ENCODE assay signal across 25 cellular contexts in the genomic region with DNA sequence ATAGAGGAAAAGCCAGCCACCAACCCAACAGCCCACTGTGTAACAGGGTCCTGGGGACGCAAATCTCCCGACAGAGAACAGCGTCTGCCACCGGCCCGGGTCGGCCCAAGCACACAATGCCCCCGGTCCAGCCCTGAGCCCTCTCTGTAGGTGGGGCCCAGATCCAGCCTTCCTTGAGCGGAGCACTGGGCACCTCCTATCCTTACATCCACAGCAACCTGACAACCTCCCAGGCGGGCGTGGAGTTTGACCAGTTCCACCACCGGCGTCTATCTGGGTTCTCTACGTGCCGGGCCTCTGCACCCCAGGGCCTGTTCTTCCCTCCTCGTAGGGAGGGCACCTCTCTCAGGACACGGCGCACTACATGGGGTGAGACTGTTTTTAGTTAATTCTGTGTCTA. TPM values are rescaled to one million over a fixed set of nuclear protein-coding genes. Genes with fewer than 3 reads are reported as not detected.
DNase-seq lines count a peak whose midpoint lies in the region; ATAC-seq and TF ChIP-seq lines count a peak whose summit lies in the region.
"Had no signal": no experiment of that assay in that cellular context is flagged by ENCODE, and none has a peak within 500 bp of the region (broad histone marks: within the 10 kb centered on the region; RNA-seq: fewer than 3 reads in every experiment).

No MANE protein-coding gene starts in this region.

- H3K36me3 Mint-ChIP-seq in GM23338 (ENCODE audit: low read depth) (peaks cover 19% of the 10 kb centered on the region), nephron (ENCODE audit: low read depth) (peaks cover 40% of the 10 kb centered on the region)

- POLR2A ChIA-PET in PC-3 (lab: Charles Lee; ENCODE audit: unreplicated experiment), result no interaction called here

- CTCF ChIA-PET in PC-3 (lab: Charles Lee), result no interaction called here

- H3K79me2 ChIP-seq in GM23338 (replicated peaks; ENCODE audit: insufficient read depth) (peaks cover 6% of the 10 kb centered on the region; the same call in 1 of the 2 replicates), PC-3 (ENCODE audit: low read length) (no peaks in the 10 kb centered on the region)
- H3K79me2 ChIP-seq: hepatocyte had no signal

- no peak overlapping the region for H3K27ac ChIP-seq in GM23338 (ENCODE audit: low read depth)
- H3K27ac ChIP-seq in PC-3 (ENCODE audit: low read length), result no peak overlapping the region
- H3K27ac ChIP-seq in stomach smooth muscle (ENCODE audit: low read length), result peak overlapping the region; percentile 80
- H3K27ac ChIP-seq: hepatocyte, VCaP had no signal

- no peaks in the 10 kb centered on the region for H3K27me3 ChIP-seq in GM23338 (ENCODE audit: insufficient read depth)
- no peaks in the 10 kb centered on the region for H3K27me3 ChIP-seq in PC-3 (ENCODE audit: low read length)
- H3K27me3 ChIP-seq in stomach smooth muscle (ENCODE audit: control insufficient read depth in 1 of 2, insufficient read depth in 2 of 2, low read length in 2 of 2), result no peaks in the 10 kb centered on the region
- H3K27me3 ChIP-seq: esophagus squamous epithelium, hepatocyte, stomach, transverse colon had no signal

- H3K9me3 Mint-ChIP-seq in GM23338 (no peaks in the 10 kb centered on the region), nephron (no peaks in the 10 kb centered on the region)
- H3K9me3 Mint-ChIP-seq: activated CD4-positive, alpha-beta T cell treated with anti-CD3 and anti-CD28 coated beads, Interleukin-2, amount 10 ng/mL, durations not matched to agents 24 days and 14 days; activated T-cell treated with anti-CD3 and anti-CD28 coated beads, Interleukin-2, amount 50 U/mL, for 72 hours; CD4-positive, CD25-positive, alpha-beta regulatory T cell had no signal

- H4K20me1 ChIP-seq in GM23338 (replicated peaks; ENCODE audit: insufficient read depth) (peaks cover 5% of the 10 kb centered on the region), PC-3 (ENCODE audit: low read length) (no peaks in the 10 kb centered on the region)

- intact Hi-C loops in PC-3 (cut with micrococcal nuclease), result no loop called here

- no peak overlapping the region for H3K9ac ChIP-seq in PC-3 (ENCODE audit: low read length)
- no peak overlapping the region for H3K9ac ChIP-seq in stomach smooth muscle (ENCODE audit: low read length in 2 of 2)

- H3K4me3 ChIP-seq in GM23338, result no peak overlapping the region
- no peak overlapping the region for H3K4me3 ChIP-seq in PC-3 (ENCODE audit: low read length)
- H3K4me3 ChIP-seq in stomach smooth muscle (ENCODE audit: low read length in 2 of 2), result no peak overlapping the region
- H3K4me3 ChIP-seq: esophagus squamous epithelium, hepatocyte, skin epidermis, stomach, transverse colon had no signal

- H3K27me3 Mint-ChIP-seq in GM23338 (ENCODE audit: insufficient read depth, low read depth, poor library complexity), result peaks cover 11% of the 10 kb centered on the region
- H3K27me3 Mint-ChIP-seq in nephron (ENCODE audit: low read depth), result peaks cover 3% of the 10 kb centered on the region
- H3K27me3 Mint-ChIP-seq: activated CD4-positive, alpha-beta T cell treated with anti-CD3 and anti-CD28 coated beads, Interleukin-2, amount 10 ng/mL, durations not matched to agents 24 days and 14 days had no signal

- no peaks in the 10 kb centered on the region for H3K9me2 ChIP-seq in GM23338 (ENCODE audit: insufficient read depth)
- no peaks in the 10 kb centered on the region for H3K9me2 ChIP-seq in PC-3 (replicated peaks; ENCODE audit: low read length)

- peaks cover 14% of the 10 kb centered on the region; the same call in 1 of the 2 replicates for H3K36me3 ChIP-seq in GM23338 (ENCODE audit: insufficient read depth)
- peaks cover 20% of the 10 kb centered on the region; the same call in 1 of the 2 replicates for H3K36me3 ChIP-seq in PC-3 (ENCODE audit: low read depth, low read length)
- H3K36me3 ChIP-seq in stomach smooth muscle (ENCODE audit: control insufficient read depth in 2 of 2, insufficient read depth in 2 of 2, low read length in 2 of 2), result peaks cover 6 to 7% of the 10 kb centered on the region in 2 donors

- TSS peak; percentile 16 for BruUV-seq in PC-3 (replicated peaks; lab: Mats Ljungman, UMichigan)

- H3K4me1 Mint-ChIP-seq in GM23338, result peaks cover 19% of the 10 kb centered on the region
- H3K4me1 Mint-ChIP-seq in nephron, result peaks cover 52% of the 10 kb centered on the region

- TF ChIP-seq CTCF in GM23338 (conservative IDR thresholded peaks at IDR 0.05; ENCODE audit: low read depth in 2 of 2), result no peak
- no peak for TF ChIP-seq CTCF in PC-3 (conservative IDR thresholded peaks at IDR 0.05; ENCODE audit: low read depth, low read length)
- TF ChIP-seq CTCF in nephron (IDR thresholded peaks at IDR 0.05; ENCODE audit: unreplicated experiment in 3 of 3), result no peak

- H2AFZ ChIP-seq in GM23338 (no peak overlapping the region), PC-3 (ENCODE audit: low read length) (no peak overlapping the region)
- H2AFZ ChIP-seq: hepatocyte had no signal

- ATAC-seq in GM23338, result no peak
- ATAC-seq in PC-3, result no peak
- ATAC-seq in GM19395 (IDR thresholded peaks at IDR 0.05; ENCODE audit: unreplicated experiment), result no peak
- ATAC-seq in GM21526 (IDR thresholded peaks at IDR 0.05; ENCODE audit: low FRiP score, unreplicated experiment), result no peak
- ATAC-seq in GM18867 (IDR thresholded peaks at IDR 0.05; ENCODE audit: unreplicated experiment), result no peak
- ATAC-seq: activated T-cell treated with anti-CD3 and anti-CD28 coated beads, Interleukin-2, amount 50 U/mL, for 72 hours; left cardiac atrium had no signal

- H3K9me3 ChIP-seq in PC-3 (ENCODE audit: low read length) (no peaks in the 10 kb centered on the region), stomach smooth muscle (ENCODE audit: control insufficient read depth in 2 of 2, low read length in 2 of 2) (no peaks in the 10 kb centered on the region)
- H3K9me3 ChIP-seq: esophagus squamous epithelium, stomach, transverse colon had no signal

- H3K4me1 ChIP-seq in GM23338 (ENCODE audit: insufficient read depth), result no peaks in the 10 kb centered on the region
- H3K4me1 ChIP-seq in PC-3 (ENCODE audit: insufficient read depth, low read length), result no peaks in the 10 kb centered on the region
- H3K4me1 ChIP-seq in stomach smooth muscle (ENCODE audit: control insufficient read depth, insufficient read depth, low read length), result peaks cover 34% of the 10 kb centered on the region

- no peak for DNase-seq in GM23338 (ENCODE audit: low spot score)
- DNase-seq in PC-3, result no peak
- DNase-seq: activated CD4-positive, alpha-beta T cell treated with anti-CD3 and anti-CD28 coated beads, Interleukin-2, amount 10 ng/mL, durations not matched to agents 24 days and 14 days; activated naive CD4-positive, alpha-beta T cell treated with Interleukin-2 at 50 U/mL for 16 hours; activated T-cell treated with anti-CD3 and anti-CD28 coated beads, Interleukin-2, amount 50 U/mL, for 72 hours; CD4-positive, CD25-positive, alpha-beta regulatory T cell; cortex of kidney; esophagus squamous epithelium; foreskin melanocyte; left cardiac atrium; mesenchymal stem cell; NCI-H1436 treated with DMSO at 0.1 percent for 48 hours; NCI-H2107; NCI-H774; stomach; T-helper 9 cell; transverse colon had no signal

- no peaks in the 10 kb centered on the region for H3F3A ChIP-seq in GM23338 (replicated peaks; ENCODE audit: low read depth)
- H3F3A ChIP-seq in PC-3 (ENCODE audit: low read length, unreplicated experiment), result no peaks in the 10 kb centered on the region

- 0 out of 2 replicates have a peak overlapping the region, but pooled peaks have one; percentile 75 for H3K27ac Mint-ChIP-seq in GM23338
- peak overlapping the region in 2 of 3 experiments; percentile 38 to 65 for H3K27ac Mint-ChIP-seq in nephron
- H3K27ac Mint-ChIP-seq: activated CD4-positive, alpha-beta T cell treated with anti-CD3 and anti-CD28 coated beads, Interleukin-2, amount 10 ng/mL, durations not matched to agents 24 days and 14 days; activated T-cell treated with anti-CD3 and anti-CD28 coated beads, Interleukin-2, amount 50 U/mL, for 72 hours had no signal

- H3K4me3 Mint-ChIP-seq in GM23338, result no peak overlapping the region
- no peak overlapping the region for H3K4me3 Mint-ChIP-seq in nephron
- H3K4me3 Mint-ChIP-seq: activated CD4-positive, alpha-beta T cell treated with anti-CD3 and anti-CD28 coated beads, Interleukin-2, amount 10 ng/mL, durations not matched to agents 24 days and 14 days; activated T-cell treated with anti-CD3 and anti-CD28 coated beads, Interleukin-2, amount 50 U/mL, for 72 hours; CD4-positive, CD25-positive, alpha-beta regulatory T cell had no signal

- H3K4me2 ChIP-seq in GM23338 (no peak overlapping the region), PC-3 (ENCODE audit: low read length) (no peak overlapping the region)
- H3K4me2 ChIP-seq: hepatocyte had no signal

TF ChIP-seq in GM23338, 12 proteins besides CTCF, POLR2A, EP300 and RAD21 (continues in another document):
- no peak for TF ChIP-seq CREB1 (CRISPR knock-in tag; IDR thresholded peaks at IDR 0.05; ENCODE audit: low read depth)
- no peak for TF ChIP-seq REST (IDR thresholded peaks at IDR 0.05; ENCODE audit: unreplicated experiment)
- no peak for TF ChIP-seq POLR2AphosphoS5 (IDR thresholded peaks at IDR 0.05; ENCODE audit: low read depth)

RNA-seq across cellular contexts. Expression of gene USP42, which starts 58.7 kb away (rescaled TPM):
- 17.3 and 18.5 TPM in 2 replicates for total RNA-seq in GM23338 (2014; rRNA removed; shearing (Covaris generic))
- polyA plus RNA-seq in GM23338 (2016; fragmentation: Nextera tagmentation; extraction: Ambion mirVana), result 9.8 and 9.9 TPM in 2 replicates
- total RNA-seq in PC-3 (2014; rRNA removed), result 3.9 and 5.6 TPM in 2 replicates
